In genomic region chr5:96209829-96210228, GRCh38 we compare ENCODE assay signal across 19 cellular contexts.
DNase-seq lines count a peak whose midpoint lies in the region; ATAC-seq, FAIRE-seq and TF ChIP-seq lines count a peak whose summit lies in the region.
"Had no signal": no experiment of that assay in that cellular context is flagged by ENCODE, and none has a peak within 500 bp of the region (broad histone marks: within the 10 kb centered on the region; RNA-seq: fewer than 3 reads in every experiment).

No MANE protein-coding gene starts in this region.

- H3K36me3 ChIP-seq in ACC112 (ENCODE audit: insufficient read depth, low read length): peaks cover 7% of the 10 kb centered on the region; the same call in 1 of the 2 replicates
- no peaks in the 10 kb centered on the region for H3K36me3 ChIP-seq in bronchial epithelial cell (ENCODE audit: control insufficient read depth, insufficient read depth, low read length)
- H3K36me3 ChIP-seq: heart right ventricle, tibial artery had no signal

- peak; percentile 95 for DNase-seq in LHCN-M2 (ENCODE audit: low read depth)
- DNase-seq in bronchial epithelial cell (ENCODE audit: low read depth): peak; percentile 86
- peak; percentile 8 for DNase-seq in hepatic stellate cell (ENCODE audit: low spot score)
- no peak for DNase-seq in GF-D8 (lab: John Stamatoyannopoulos, UW)
- DNase-seq in SIG-M5 (lab: John Stamatoyannopoulos, UW): no peak
- DNase-seq: activated CD4-positive, alpha-beta T cell treated with anti-CD3 and anti-CD28 coated beads for 36 hours; CD8-positive, alpha-beta memory T cell; endodermal cell; heart right ventricle; NCI-H1417 treated with DMSO at 0.1 percent for 48 hours; NCI-H2227 treated with DMSO at 0.1 percent for 48 hours; NK-92 treated with Interleukin-12 subunit alpha and Interleukin-12 subunit beta, amount 100 ng/mL, for 24 hours; SHP77 treated with DMSO at 0.1 percent for 48 hours; tibial artery had no signal

- FAIRE-seq in bronchial epithelial cell (lab: Jason Lieb, UNC): no peak

- no peaks in the 10 kb centered on the region for H3K27me3 ChIP-seq in ACC112 (ENCODE audit: insufficient read depth, low read length)
- H3K27me3 ChIP-seq in bronchial epithelial cell (ENCODE audit: control insufficient read depth, insufficient read depth, low read length): no peaks in the 10 kb centered on the region
- H3K27me3 ChIP-seq: heart right ventricle, tibial artery had no signal

- H3K4me1 ChIP-seq in ACC112 (ENCODE audit: control insufficient read depth, insufficient read depth, low read length, unreplicated experiment): peaks cover 15% of the 10 kb centered on the region

- no peak for ATAC-seq in GM18870 (IDR thresholded peaks at IDR 0.05; ENCODE audit: unreplicated experiment)
- ATAC-seq in HG03139 (IDR thresholded peaks at IDR 0.05; ENCODE audit: unreplicated experiment): no peak
- ATAC-seq: activated CD4-positive, alpha-beta T cell treated with anti-CD3 and anti-CD28 coated beads for 36 hours; heart right ventricle; stimulated activated effector memory CD8-positive, alpha-beta T cell treated with anti-CD3 and anti-CD28 coated beads, Interleukin-12 subunit alpha, Interleukin-12 subunit beta, amount 100 ng/mL, for 72 hours had no signal

- H3K79me2 ChIP-seq in ACC112 (ENCODE audit: control insufficient read depth, insufficient read depth, low read length, unreplicated experiment): no peaks in the 10 kb centered on the region

- H2AFZ ChIP-seq in ACC112 (ENCODE audit: low read length, unreplicated experiment): no peak overlapping the region

- H3K27ac ChIP-seq in ACC112 (ENCODE audit: low read depth, low read length): peak overlapping the region; percentile 33
- H3K27ac ChIP-seq: heart right ventricle, KMS-11, tibial artery had no signal

- H3K4me3 ChIP-seq in ACC112 (ENCODE audit: low read depth, low read length) (no peak overlapping the region), bronchial epithelial cell (ENCODE audit: low read depth, low read length) (no peak overlapping the region)
- H3K4me3 ChIP-seq: heart right ventricle, tibial artery had no signal

- TF ChIP-seq CTCF in bronchial epithelial cell (IDR thresholded peaks at IDR 0.05; ENCODE audit: insufficient read depth, low read length, severe bottlenecking): no peak

Comparison
In these comparisons a context has a peak if more than half of its experiments do, and no peak if none do; other contexts are left out.
1. DNase-seq: peak in LHCN-M2 (single experiment), bronchial epithelial cell (single experiment) and hepatic stellate cell (single experiment); none in GF-D8 (single experiment) and SIG-M5 (single experiment).